In genomic region chr2:232418056-232418455, GRCh38 we compare ENCODE assay signal across 21 cellular contexts. TPM values are rescaled to one million over a fixed set of nuclear protein-coding genes. Genes with fewer than 3 reads are reported as not detected.
A peak's percentile ranks its signal among the peaks of the same experiment; 100 is the strongest.
DNase-seq lines count a peak whose midpoint lies in the region; ATAC-seq and TF ChIP-seq lines count a peak whose summit lies in the region.
"Had no signal": no experiment of that assay in that cellular context is flagged by ENCODE, and none has a peak within 500 bp of the region (broad histone marks: within the 10 kb centered on the region; RNA-seq: fewer than 3 reads in every experiment).

No MANE protein-coding gene starts in this region.

- H3K9me3 Mint-ChIP-seq in stimulated activated naive CD8-positive, alpha-beta T cell treated with anti-CD3 and anti-CD28 coated beads, Interleukin-15, amount 100 ng/mL, for 72 hours, result peaks cover 0 to 13% of the 10 kb centered on the region in 2 donors
- H3K9me3 Mint-ChIP-seq in chondrocyte (ENCODE audit: low read depth), result peaks cover 5% of the 10 kb centered on the region
- H3K9me3 Mint-ChIP-seq in naive B cell, result peaks cover 2 to 15% (median 6%) of the 10 kb centered on the region in 7 donors

- no peaks in the 10 kb centered on the region for H3K36me3 ChIP-seq in upper lobe of right lung
- H3K36me3 ChIP-seq: breast epithelium, gastrocnemius medialis had no signal

- intact Hi-C loops in upper lobe of right lung (cut with DNase I), result no loop called here

- H3K27ac Mint-ChIP-seq in stimulated activated naive CD8-positive, alpha-beta T cell treated with anti-CD3 and anti-CD28 coated beads, Interleukin-15, amount 100 ng/mL, for 72 hours, result no peak overlapping the region
- H3K27ac Mint-ChIP-seq in chondrocyte (ENCODE audit: unreplicated experiment), result no peak overlapping the region
- H3K27ac Mint-ChIP-seq in naive B cell, result no peak overlapping the region
- H3K27ac Mint-ChIP-seq: activated naive CD4-positive, alpha-beta T cell treated with anti-CD3 and anti-CD28 coated beads, Interleukin-2, amount 50 U/mL, for 72 hours; dendritic cell treated with granulocyte-macrophage colony-stimulating factor and Interleukin-4, amounts not matched to agents 40 ng/mL and 50 ng/mL, for 4 days had no signal

- peak overlapping the region; percentile 23 to 70 for H3K4me3 Mint-ChIP-seq in stimulated activated naive CD8-positive, alpha-beta T cell treated with anti-CD3 and anti-CD28 coated beads, Interleukin-15, amount 100 ng/mL, for 72 hours
- H3K4me3 Mint-ChIP-seq in chondrocyte (ENCODE audit: unreplicated experiment), result peak overlapping the region; percentile 68
- peak overlapping the region in 7 of 8 donors; percentile 21 to 91 (median 73) for H3K4me3 Mint-ChIP-seq in naive B cell

- no peak for TF ChIP-seq CTCF in chondrocyte (IDR thresholded peaks at IDR 0.05)
- no peak for TF ChIP-seq CTCF in upper lobe of right lung (IDR thresholded peaks at IDR 0.05)

- H3K9me3 ChIP-seq in upper lobe of right lung, result no peaks in the 10 kb centered on the region
- H3K9me3 ChIP-seq: gastrocnemius medialis had no signal

- no peak for DNase-seq in stimulated activated naive CD8-positive, alpha-beta T cell treated with anti-CD3 and anti-CD28 coated beads, Interleukin-15, amount 100 ng/mL, for 72 hours
- DNase-seq in stimulated activated naive CD8-positive, alpha-beta T cell treated with anti-CD3 and anti-CD28 coated beads, Interleukin-15, Interleukin-2, amounts not matched to agents 100 U/mL and 50 U/mL, for 24 hours, result no peak
- DNase-seq in chondrocyte (ENCODE audit: low spot score) (no peak), naive B cell (no peak), upper lobe of right lung (peak; percentile 21), NCI-H2227 treated with DMSO at 0.1 percent for 48 hours (lab: John Stamatoyannopoulos, UW) (no peak), SHP77 treated with DMSO at 0.1 percent for 48 hours (lab: John Stamatoyannopoulos, UW) (no peak)
- DNase-seq: gastrocnemius medialis; NCI-H1694; NCI-H446; stimulated activated CD4-positive, alpha-beta T cell treated with anti-CD3 and anti-CD28 coated beads, Interleukin-2, amount 100 ng/mL, for 48 hours had no signal

- no peak for ATAC-seq in stimulated activated naive CD8-positive, alpha-beta T cell treated with anti-CD3 and anti-CD28 coated beads, Interleukin-15, amount 100 ng/mL, for 72 hours
- ATAC-seq in stimulated activated naive CD8-positive, alpha-beta T cell treated with anti-CD3 and anti-CD28 coated beads, Interleukin-15, Interleukin-2, amounts not matched to agents 100 U/mL and 50 U/mL, for 24 hours, result no peak
- ATAC-seq in naive B cell (ENCODE audit: low read depth in 2 of 2), result no peak
- no peak for ATAC-seq in upper lobe of right lung
- ATAC-seq in GM21786 (IDR thresholded peaks at IDR 0.05; ENCODE audit: unreplicated experiment), result no peak
- ATAC-seq: gastrocnemius medialis, GM12878 had no signal

- peaks cover 94% of the 10 kb centered on the region for H3K27me3 Mint-ChIP-seq in stimulated activated naive CD8-positive, alpha-beta T cell treated with anti-CD3 and anti-CD28 coated beads, Interleukin-15, amount 100 ng/mL, for 72 hours
- H3K27me3 Mint-ChIP-seq in chondrocyte (ENCODE audit: low read depth) (peaks cover 54% of the 10 kb centered on the region), naive B cell (peaks cover 33 to 86% (median 57%) of the 10 kb centered on the region in 3 donors)

- no peaks in the 10 kb centered on the region for H3K4me1 ChIP-seq in upper lobe of right lung

- H3K27ac ChIP-seq in upper lobe of right lung, result no peak overlapping the region
- H3K27ac ChIP-seq: breast epithelium, gastrocnemius medialis had no signal

- peaks cover 7% of the 10 kb centered on the region for H3K36me3 Mint-ChIP-seq in chondrocyte (ENCODE audit: low read depth)
- H3K36me3 Mint-ChIP-seq in naive B cell, result peaks cover 4 to 15% of the 10 kb centered on the region in 2 donors

- H3K4me1 Mint-ChIP-seq in stimulated activated naive CD8-positive, alpha-beta T cell treated with anti-CD3 and anti-CD28 coated beads, Interleukin-15, amount 100 ng/mL, for 72 hours, result peaks cover 42% of the 10 kb centered on the region
- H3K4me1 Mint-ChIP-seq in chondrocyte (ENCODE audit: low read depth) (peaks cover 14% of the 10 kb centered on the region), naive B cell (peaks cover 12 to 25% (median 17%) of the 10 kb centered on the region in 3 donors)

- H3K27me3 ChIP-seq in upper lobe of right lung, result peaks cover 77% of the 10 kb centered on the region

- no peak overlapping the region for H3K4me3 ChIP-seq in upper lobe of right lung
- H3K4me3 ChIP-seq: GM12878 had no signal

RNA-seq across cellular contexts. Expression of gene ALPG, which starts 11.4 kb away (rescaled TPM):
- not detected in 3 replicates for total RNA-seq in chondrocyte
- polyA plus RNA-seq in naive B cell (ENCODE audit: low read depth in 6 of 6), result not detected
- 0.49 TPM for total RNA-seq in upper lobe of right lung
- total RNA-seq: activated naive CD4-positive, alpha-beta T cell treated with anti-CD3 and anti-CD28 coated beads, Interleukin-2, amount 50 U/mL, for 72 hours; breast epithelium; epithelial cell of proximal tubule; gastrocnemius medialis; GM12878; kidney epithelial cell; M059J; omental fat pad had no signal
- polyA plus RNA-seq: GM12878 had no signal

RNA-seq across cellular contexts. Expression of gene ALPI, which starts 37.9 kb away (rescaled TPM):
- not detected in 3 replicates for total RNA-seq in chondrocyte
- not detected for polyA plus RNA-seq in naive B cell (ENCODE audit: low read depth in 6 of 6)
- total RNA-seq in upper lobe of right lung, result not detected
- total RNA-seq: activated naive CD4-positive, alpha-beta T cell treated with anti-CD3 and anti-CD28 coated beads, Interleukin-2, amount 50 U/mL, for 72 hours; epithelial cell of proximal tubule; G401; gastrocnemius medialis; GM12878; kidney epithelial cell; M059J; omental fat pad had no signal
- polyA plus RNA-seq: GM12878 had no signal

RNA-seq across cellular contexts. Expression of gene ALPP, which starts 39.5 kb away (rescaled TPM):
- total RNA-seq in chondrocyte (not detected in 3 replicates), upper lobe of right lung (9.5 TPM)
- polyA plus RNA-seq in naive B cell (ENCODE audit: low read depth in 6 of 6), result under 1 TPM in 3 of 6 donors, not detected in 3; 0.26 to 0.69 (median 0.40) TPM
- total RNA-seq: breast epithelium, epithelial cell of proximal tubule, gastrocnemius medialis, GM12878, kidney epithelial cell, omental fat pad had no signal
